ENCODE assay signal across 23 cellular contexts in genomic region chr3:88123526-88123925, GRCh38. TPM values are rescaled to one million over a fixed set of nuclear protein-coding genes. Genes with fewer than 3 reads are reported as not detected.
DNase-seq lines count a peak whose midpoint lies in the region; ATAC-seq, FAIRE-seq and TF ChIP-seq lines count a peak whose summit lies in the region.
"Had no signal": no experiment of that assay in that cellular context is flagged by ENCODE, and none has a peak within 500 bp of the region (broad histone marks: within the 10 kb centered on the region; RNA-seq: fewer than 3 reads in every experiment).

No MANE protein-coding gene starts in this region.

- H3K9me1 ChIP-seq in K562 (ENCODE audit: control insufficient read depth, insufficient read depth, low read length): no peaks in the 10 kb centered on the region

- H3K4me3 Mint-ChIP-seq in stimulated activated naive CD8-positive, alpha-beta T cell treated with anti-CD3 and anti-CD28 coated beads, Interleukin-15, amount 100 ng/mL, for 72 hours: no peak overlapping the region
- H3K4me3 Mint-ChIP-seq: B cell; CD4-positive, alpha-beta T cell; CD8-positive, alpha-beta T cell had no signal

- H3K9ac ChIP-seq in K562 (ENCODE audit: insufficient read depth in 1 of 2, low read depth in 2 of 2, low read length in 2 of 2) (no peak overlapping the region), trophoblast cell (ENCODE audit: low read length) (no peak overlapping the region)
- H3K9ac ChIP-seq: BLaER1 treated with 17β-estradiol and CSF1 and Interleukin-3, amounts not matched to agents 10 nM and 100 nM had no signal

- no peak overlapping the region for H3K18ac ChIP-seq in trophoblast cell (ENCODE audit: low read length)

- H3K27me3 ChIP-seq in K562 (ENCODE audit: control insufficient read depth in 2 of 2, insufficient read depth in 2 of 2, low read length in 2 of 2) (no peaks in the 10 kb centered on the region), foreskin keratinocyte (no peaks in the 10 kb centered on the region), trophoblast cell (ENCODE audit: insufficient read depth, low read length) (no peaks in the 10 kb centered on the region), heart left ventricle (no peaks in the 10 kb centered on the region)
- H3K27me3 ChIP-seq: BLaER1 treated with 17β-estradiol and CSF1 and Interleukin-3, amounts not matched to agents 10 nM and 100 nM had no signal

- no peak overlapping the region for H4K8ac ChIP-seq in trophoblast cell (ENCODE audit: low read depth, low read length)

- whole genome bisulfite sequencing in K562 (ENCODE audit: insufficient coverage, low coverage, missing lambda C conversion rate): 82% methylated on average over 1 of the region's 1 CpG
- WGBS in trophoblast cell (ENCODE audit: extremely low coverage, insufficient coverage, insufficient read length): no CpG with 5 or more reads among the region's 1 CpG
- 94 to 100% (median 99%) methylated on average over 1 of the region's 1 CpG for WGBS in heart left ventricle, 4 donors

- H3K36me3 ChIP-seq in K562 (ENCODE audit: control insufficient read depth, insufficient read depth, low read length) (peaks cover 13% of the 10 kb centered on the region; the same call in 1 of the 3 replicates), mucosa of descending colon (ENCODE audit: low read depth) (no peaks in the 10 kb centered on the region), trophoblast cell (ENCODE audit: control insufficient read depth in 1 of 2, insufficient read depth in 2 of 2, low read length in 2 of 2) (no peaks in the 10 kb centered on the region), heart left ventricle (peaks cover 0 to 5% (median 0%) of the 10 kb centered on the region in 9 donors)

- no peak overlapping the region for H2BK5ac ChIP-seq in trophoblast cell (ENCODE audit: low read depth, low read length, poor library complexity)

- BruUV-seq in K562 (replicated peaks; lab: Mats Ljungman, UMichigan): no TSS peak

- no peak overlapping the region for H2BK120ac ChIP-seq in trophoblast cell (ENCODE audit: insufficient read depth, low read length, poor library complexity)

- FAIRE-seq in GM19239 (lab: Jason Lieb, UNC) (peak; percentile 23), K562 (lab: Jason Lieb, UNC) (peak; percentile 52)
- FAIRE-seq: A549, D721Med, G401.6, GM12891 had no signal

- H2AK5ac ChIP-seq in trophoblast cell (ENCODE audit: low read length): no peak overlapping the region

- TF ChIP-seq EP300 in K562 (IDR thresholded peaks at IDR 0.05; ENCODE audit: low read length): no peak

- H3K23ac ChIP-seq in trophoblast cell (ENCODE audit: low read length): no peak overlapping the region

- TF ChIP-seq RAD21 in K562 (CRISPR knock-in tag; conservative IDR thresholded peaks at IDR 0.05 in 1 of 2, IDR thresholded peaks at IDR 0.05 in 1 of 2): no peak

- in situ Hi-C loops in K562 (cut with MboI): no loop called here

- POLR2A ChIA-PET in K562 (lab: Yijun Ruan, JAX): interaction anchor here (1.2 kb wide), 1 partner anchor 9 kb away, joined by 4 read pairs; no protein-coding TSS in a partner anchor

- H3K27ac ChIP-seq in K562 (ENCODE audit: extremely low read depth, low read depth, low read length): no peak overlapping the region
- no peak overlapping the region for H3K27ac ChIP-seq in foreskin keratinocyte
- H3K27ac ChIP-seq in trophoblast cell (ENCODE audit: low read depth, low read length): no peak overlapping the region
- H3K27ac ChIP-seq in heart left ventricle: peak overlapping the region in 1 of 12 donors; percentile 2
- H3K27ac ChIP-seq: 22Rv1; A549; BLaER1 treated with 17β-estradiol and CSF1 and Interleukin-3, amounts not matched to agents 10 nM and 100 nM; C4-2B had no signal

- H3K9me3 ChIP-seq in K562 (replicated peaks; ENCODE audit: control insufficient read depth, insufficient read depth, low read depth, low read length) (no peaks in the 10 kb centered on the region), mucosa of descending colon (no peaks in the 10 kb centered on the region), trophoblast cell (ENCODE audit: insufficient read depth, low read depth, low read length) (no peaks in the 10 kb centered on the region), heart left ventricle (no peaks in the 10 kb centered on the region)
- H3K9me3 ChIP-seq: A549, Caco-2 had no signal

- ATAC-seq in K562: no peak
- peak; percentile 45 for ATAC-seq in foreskin keratinocyte
- peak; percentile 69 for ATAC-seq in mucosa of descending colon
- no peak for ATAC-seq in stimulated activated naive CD8-positive, alpha-beta T cell treated with anti-CD3 and anti-CD28 coated beads, Interleukin-15, amount 100 ng/mL, for 72 hours
- no peak for ATAC-seq in heart left ventricle
- ATAC-seq: A549; CD8-positive, alpha-beta T cell had no signal

- H4K20me1 ChIP-seq in K562 (replicated peaks; ENCODE audit: control insufficient read depth, insufficient read depth, low read length): no peaks in the 10 kb centered on the region

- H3K4ac ChIP-seq in trophoblast cell (ENCODE audit: low read depth, low read length): no peak overlapping the region

- H3K79me1 ChIP-seq in trophoblast cell (ENCODE audit: low read length): no peaks in the 10 kb centered on the region

- TF ChIP-seq POLR2A in K562 (conservative IDR thresholded peaks at IDR 0.05): no peak
- no peak for TF ChIP-seq POLR2A in heart left ventricle (IDR thresholded peaks at IDR 0.05)

- H3K27me3 Mint-ChIP-seq in stimulated activated naive CD8-positive, alpha-beta T cell treated with anti-CD3 and anti-CD28 coated beads, Interleukin-15, amount 100 ng/mL, for 72 hours: no peaks in the 10 kb centered on the region
- H3K27me3 Mint-ChIP-seq: B cell; CD4-positive, alpha-beta T cell had no signal

- H3K9me3 Mint-ChIP-seq in stimulated activated naive CD8-positive, alpha-beta T cell treated with anti-CD3 and anti-CD28 coated beads, Interleukin-15, amount 100 ng/mL, for 72 hours: no peaks in the 10 kb centered on the region
- H3K9me3 Mint-ChIP-seq: CD4-positive, alpha-beta T cell; CD8-positive, alpha-beta T cell had no signal

- H3K4me2 ChIP-seq in K562 (ENCODE audit: insufficient read depth, low read length): no peak overlapping the region
- no peak overlapping the region for H3K4me2 ChIP-seq in trophoblast cell (ENCODE audit: low read length)
- H3K4me2 ChIP-seq: A549; BLaER1 treated with 17β-estradiol and CSF1 and Interleukin-3, amounts not matched to agents 10 nM and 100 nM had no signal

- intact Hi-C loops in K562 (cut with micrococcal nuclease): no loop called here
- intact Hi-C loops in mucosa of descending colon (cut with DNase I, micrococcal nuclease): no loop called here
- intact Hi-C loops in heart left ventricle (cut with DNase I): no loop called here

- CTCF ChIA-PET in K562 (lab: Yijun Ruan, JAX; ENCODE audit: low intra/inter-chr PET ratio): no interaction called here

- no peak for TF ChIP-seq CTCF in K562 (IDR thresholded peaks at IDR 0.05 in 2 of 3, conservative IDR thresholded peaks at IDR 0.05 in 1 of 3; ENCODE audit: insufficient read depth in 2 of 3, low read depth in 1 of 3, low read length in 3 of 3)
- no peak for TF ChIP-seq CTCF in foreskin keratinocyte (conservative IDR thresholded peaks at IDR 0.05)
- TF ChIP-seq CTCF in mucosa of descending colon (IDR thresholded peaks at IDR 0.05): no peak
- TF ChIP-seq CTCF in heart left ventricle (IDR thresholded peaks at IDR 0.05): no peak

- no peak overlapping the region for H3K27ac Mint-ChIP-seq in stimulated activated naive CD8-positive, alpha-beta T cell treated with anti-CD3 and anti-CD28 coated beads, Interleukin-15, amount 100 ng/mL, for 72 hours
- H3K27ac Mint-ChIP-seq: B cell; CD4-positive, alpha-beta T cell; CD8-positive, alpha-beta T cell had no signal

- H3K79me2 ChIP-seq in K562 (ENCODE audit: control insufficient read depth, insufficient read depth, low read length) (no peaks in the 10 kb centered on the region; the same call in none of the 3 replicates), trophoblast cell (ENCODE audit: control insufficient read depth, insufficient read depth, low read length, poor library complexity) (no peaks in the 10 kb centered on the region)

- no peak overlapping the region for H3K14ac ChIP-seq in trophoblast cell (ENCODE audit: low read length)

- H2AFZ ChIP-seq in K562 (ENCODE audit: low read depth, low read length) (no peak overlapping the region), trophoblast cell (ENCODE audit: insufficient read depth, low read length, poor library complexity) (no peak overlapping the region)

- H3K4me1 Mint-ChIP-seq in stimulated activated naive CD8-positive, alpha-beta T cell treated with anti-CD3 and anti-CD28 coated beads, Interleukin-15, amount 100 ng/mL, for 72 hours: peaks cover 16% of the 10 kb centered on the region

- DNase-seq in GM19239 (ENCODE audit: insufficient read length, low spot score) (no peak), K562 (ENCODE audit: extremely low read depth in 1 of 4, low spot score in 3 of 4) (no peak), foreskin keratinocyte (no peak), mucosa of descending colon (no peak), trophoblast cell (no peak), heart left ventricle (no peak), SW480 (ENCODE audit: low spot score) (no peak)
- no peak for DNase-seq in stimulated activated naive CD8-positive, alpha-beta T cell treated with anti-CD3 and anti-CD28 coated beads, Interleukin-15, amount 100 ng/mL, for 72 hours
- DNase-seq: AML-193; Caco-2; Calu3; CD4-positive, alpha-beta T cell; CD8-positive, alpha-beta T cell; DMS79 treated with DMSO at 0.1 percent for 48 hours; GF-D8 had no signal

- no peak overlapping the region for H2BK12ac ChIP-seq in trophoblast cell (ENCODE audit: low read length)

- H3K4me3 ChIP-seq in K562: no peak overlapping the region
- no peak overlapping the region for H3K4me3 ChIP-seq in mucosa of descending colon
- H3K4me3 ChIP-seq in trophoblast cell (ENCODE audit: low read depth, low read length): no peak overlapping the region
- no peak overlapping the region for H3K4me3 ChIP-seq in heart left ventricle
- H3K4me3 ChIP-seq: A549; BLaER1 treated with 17β-estradiol and CSF1 and Interleukin-3, amounts not matched to agents 10 nM and 100 nM had no signal

- no peak overlapping the region for H4K12ac ChIP-seq in trophoblast cell (ENCODE audit: low read depth, low read length)

- no peak overlapping the region for H4K91ac ChIP-seq in trophoblast cell (ENCODE audit: low read depth, low read length)

- no peaks in the 10 kb centered on the region for H3K4me1 ChIP-seq in K562 (replicated peaks in 1 of 2; ENCODE audit: control insufficient read depth in 2 of 2, insufficient read depth in 2 of 2, low read length in 2 of 2)
- no peaks in the 10 kb centered on the region for H3K4me1 ChIP-seq in foreskin keratinocyte
- H3K4me1 ChIP-seq in mucosa of descending colon (ENCODE audit: low read depth): no peaks in the 10 kb centered on the region
- peaks cover 0 to 2% of the 10 kb centered on the region in 2 experiments for H3K4me1 ChIP-seq in trophoblast cell (ENCODE audit: control insufficient read depth in 1 of 2, insufficient read depth in 2 of 2, low read length in 2 of 2)
- H3K4me1 ChIP-seq in heart left ventricle: peaks cover 0 to 7% (median 0%) of the 10 kb centered on the region in 12 donors
- H3K4me1 ChIP-seq: A549, Caco-2 had no signal

RNA-seq across cellular contexts. Expression of gene C3orf38, which starts 26.2 kb away (rescaled TPM):
- total RNA-seq in K562 (2011; cell fraction: chromatin; rRNA removed; ENCODE audit: low replicate concordance): 6.6 and 19.5 TPM in 2 replicates
- 7.5 and 7.9 TPM in 2 replicates for total RNA-seq in K562 (2011; cell fraction: nucleolus; rRNA removed)
- 15.0 and 15.5 TPM in 2 replicates for total RNA-seq in K562 (2011; cell fraction: nucleoplasm; rRNA removed)
- total RNA-seq in K562 (2014; rRNA removed) (11.9 and 13.8 TPM in 2 replicates), K562 (2014; rRNA removed; fragmentation: Illumina TruSeq; extraction: Trizol) (17.6 and 18.4 TPM in 2 replicates), K562 (2015; rRNA removed; fragmentation: Illumina TruSeq; extraction: Trizol) (21.2 and 22.1 TPM in 2 replicates), K562 (2021) (11.5 and 13.7 TPM in 2 replicates), foreskin keratinocyte (21.0 and 22.5 TPM in 2 replicates), mucosa of descending colon (10 to 100 TPM; 18.3 to 25.4 (median 22.8) TPM), heart left ventricle (10 to 100 TPM in 8 of 9 donors, 1 to 10 TPM in 1; 8.6 to 21.5 (median 12.9) TPM)
- polyA plus RNA-seq in K562 (2011; rRNA removed) (12.4 and 16.2 TPM in 2 replicates), K562 (2014; fragmentation: Illumina TruSeq; extraction: Trizol) (14.0 and 16.3 TPM in 2 replicates), K562 (2014; fragmentation: Nextera tagmentation; extraction: Ambion mirVana) (10 to 100 TPM; 15.1 to 20.6 TPM), K562 (2014; rRNA removed) (8.7 and 10.7 TPM in 2 replicates), foreskin keratinocyte (9.3 and 11.1 TPM in 2 replicates), heart left ventricle (1 to 10 TPM; 4.3 to 7.7 TPM)
- polyA plus RNA-seq in K562 (2011; cell fraction: cytosol; rRNA removed): 3.8 and 5.7 TPM in 2 replicates
- 3.5 and 6.3 TPM in 2 replicates for polyA plus RNA-seq in K562 (2011; cell fraction: nucleus; rRNA removed)
- polyA plus RNA-seq in K562 (2012): 7.9 and 8.6 TPM in 2 replicates
- 22.9 and 26.1 TPM in 2 replicates for polyA minus RNA-seq in K562 (2011; rRNA and poly(A)+ RNA removed)
- 10.2 and 12.9 TPM in 2 replicates for polyA minus RNA-seq in K562 (2011; cell fraction: cytosol; rRNA and poly(A)+ RNA removed)
- polyA minus RNA-seq in K562 (2011; cell fraction: nucleus; rRNA and poly(A)+ RNA removed): 9.4 and 22.1 TPM in 2 replicates
- polyA plus RNA-seq in trophoblast cell (2013): 16.9 and 17.2 TPM in 2 replicates

Comparison
In these comparisons a context has a peak if more than half of its experiments do, and no peak if none do; other contexts are left out.
1. ATAC-seq: peak in foreskin keratinocyte (single experiment) and mucosa of descending colon (single experiment); none in K562 (single experiment), stimulated activated naive CD8-positive, alpha-beta T cell treated with anti-CD3 and anti-CD28 coated beads, Interleukin-15, amount 100 ng/mL, for 72 hours (single experiment) and heart left ventricle (0 of 4).